ENCODE assay signal across 25 cellular contexts in genomic region chr10:119679480-119679829, GRCh38. TPM values are rescaled to one million over a fixed set of nuclear protein-coding genes. Genes with fewer than 3 reads are reported as not detected.
DNase-seq lines count a peak whose midpoint lies in the region; ATAC-seq and TF ChIP-seq lines count a peak whose summit lies in the region.
"Had no signal": no experiment of that assay in that cellular context is flagged by ENCODE, and none has a peak within 500 bp of the region (broad histone marks: within the 10 kb centered on the region; RNA-seq: fewer than 3 reads in every experiment).

No MANE protein-coding gene starts in this region.

- peaks cover 7% of the 10 kb centered on the region for H3K36me3 Mint-ChIP-seq in chondrocyte (ENCODE audit: low read depth)
- peaks cover 7 to 12% of the 10 kb centered on the region in 2 donors for H3K36me3 Mint-ChIP-seq in stimulated activated naive B cell treated with anti-CD40 and anti-IgM and Interleukin-4, amounts not matched to agents 10 μg/mL and 1 μg/mL and 100 μg/mL, for 72 hours
- H3K36me3 Mint-ChIP-seq: natural killer cell treated with Interleukin-12 subunit alpha and Interleukin-12 subunit beta and Interleukin-15 and Interleukin-18, amount 100 ng/mL, for 72 hours had no signal

- H3K27me3 Mint-ChIP-seq in chondrocyte (ENCODE audit: low read depth), result no peaks in the 10 kb centered on the region
- peaks cover 14 to 26% of the 10 kb centered on the region in 2 donors for H3K27me3 Mint-ChIP-seq in stimulated activated naive B cell treated with anti-CD40 and anti-IgM and Interleukin-4, amounts not matched to agents 10 μg/mL and 1 μg/mL and 100 μg/mL, for 72 hours

- H2AFZ ChIP-seq in osteoblast (ENCODE audit: low read length), result no peak overlapping the region

- H3K27me3 ChIP-seq in heart right ventricle (no peaks in the 10 kb centered on the region), osteoblast (ENCODE audit: insufficient read depth, low read length) (no peaks in the 10 kb centered on the region), uterus (no peaks in the 10 kb centered on the region)
- H3K27me3 ChIP-seq: BE2C, pancreas, transverse colon had no signal

- ATAC-seq in heart right ventricle (no peak), Right ventricle myocardium superior (ENCODE audit: poor library complexity) (no peak)
- ATAC-seq in stimulated activated naive B cell treated with anti-CD40 and anti-IgM and Interleukin-4, amounts not matched to agents 10 μg/mL and 1 μg/mL and 100 μg/mL, for 72 hours (replicated peaks), result no peak
- ATAC-seq: activated CD8-positive, alpha-beta memory T cell treated with anti-CD3 and anti-CD28 coated beads, Interleukin-2, amount 10 ng/mL, durations not matched to agents 7 days and 5 days; natural killer cell treated with Interleukin-12 subunit alpha and Interleukin-12 subunit beta and Interleukin-15 and Interleukin-18, amount 100 ng/mL, for 72 hours had no signal

- H3K27ac Mint-ChIP-seq in chondrocyte (ENCODE audit: unreplicated experiment), result peak overlapping the region; percentile 92
- no peak overlapping the region for H3K27ac Mint-ChIP-seq in stimulated activated naive B cell treated with anti-CD40 and anti-IgM and Interleukin-4, amounts not matched to agents 10 μg/mL and 1 μg/mL and 100 μg/mL, for 72 hours
- H3K27ac Mint-ChIP-seq: activated CD4-positive, alpha-beta T cell treated with anti-CD3 and anti-CD28 coated beads, Interleukin-2, amount 10 ng/mL, durations not matched to agents 24 days and 14 days; activated CD8-positive, alpha-beta memory T cell treated with anti-CD3 and anti-CD28 coated beads, Interleukin-2, amount 10 ng/mL, durations not matched to agents 7 days and 5 days; natural killer cell treated with Interleukin-12 subunit alpha and Interleukin-12 subunit beta and Interleukin-15 and Interleukin-18, amount 100 ng/mL, for 72 hours had no signal

- WGBS in heart right ventricle, 2 donors, result 80 to 84% methylated on average over 7 of the region's 7 CpGs

- H3K27ac ChIP-seq in heart right ventricle (peak overlapping the region in 6 of 10 donors; percentile 71 to 86 (median 81)), osteoblast (ENCODE audit: low read depth, low read length) (peak overlapping the region; percentile 68), uterus (peak overlapping the region; percentile 59 to 68)
- H3K27ac ChIP-seq: pancreas had no signal

- H3K4me1 Mint-ChIP-seq in chondrocyte (ENCODE audit: low read depth), result peaks cover 57% of the 10 kb centered on the region
- H3K4me1 Mint-ChIP-seq in stimulated activated naive B cell treated with anti-CD40 and anti-IgM and Interleukin-4, amounts not matched to agents 10 μg/mL and 1 μg/mL and 100 μg/mL, for 72 hours, result peaks cover 4 to 5% of the 10 kb centered on the region in 2 donors

- H3K4me1 ChIP-seq in heart right ventricle, result peaks cover 0 to 48% (median 32%) of the 10 kb centered on the region in 9 donors
- peaks cover 46% of the 10 kb centered on the region for H3K4me1 ChIP-seq in osteoblast (ENCODE audit: insufficient read depth, low read length)
- no peaks in the 10 kb centered on the region for H3K4me1 ChIP-seq in uterus
- H3K4me1 ChIP-seq: BE2C, pancreas had no signal

- no peak overlapping the region for H3K4me2 ChIP-seq in osteoblast (ENCODE audit: insufficient read depth, low read length)

- H4K20me1 ChIP-seq in osteoblast (ENCODE audit: insufficient read depth, low read length), result peaks cover 16% of the 10 kb centered on the region

- no peaks in the 10 kb centered on the region for H3K9me3 Mint-ChIP-seq in chondrocyte (ENCODE audit: low read depth)
- no peaks in the 10 kb centered on the region for H3K9me3 Mint-ChIP-seq in stimulated activated naive B cell treated with anti-CD40 and anti-IgM and Interleukin-4, amounts not matched to agents 10 μg/mL and 1 μg/mL and 100 μg/mL, for 72 hours
- H3K9me3 Mint-ChIP-seq: activated CD4-positive, alpha-beta T cell treated with anti-CD3 and anti-CD28 coated beads, Interleukin-2, amount 10 ng/mL, durations not matched to agents 24 days and 14 days; natural killer cell treated with Interleukin-12 subunit alpha and Interleukin-12 subunit beta and Interleukin-15 and Interleukin-18, amount 100 ng/mL, for 72 hours had no signal

- TF ChIP-seq POLR2A in uterus (IDR thresholded peaks at IDR 0.05), result no peak

- H3K36me3 ChIP-seq in heart right ventricle (peaks cover 0 to 39% (median 20%) of the 10 kb centered on the region in 9 donors), osteoblast (ENCODE audit: insufficient read depth, low read length) (peaks cover 28% of the 10 kb centered on the region), uterus (no peaks in the 10 kb centered on the region)

- no peak for TF ChIP-seq CTCF in heart right ventricle (IDR thresholded peaks at IDR 0.05)
- TF ChIP-seq CTCF in chondrocyte (IDR thresholded peaks at IDR 0.05), result no peak
- no peak for TF ChIP-seq CTCF in osteoblast (IDR thresholded peaks at IDR 0.05; ENCODE audit: extremely low read depth, low read depth, low read length)
- no peak for TF ChIP-seq CTCF in uterus (IDR thresholded peaks at IDR 0.05)

- no peak for DNase-seq in heart right ventricle
- no peak for DNase-seq in Right ventricle myocardium superior
- no peak for DNase-seq in chondrocyte (ENCODE audit: low spot score)
- no peak for DNase-seq in osteoblast (ENCODE audit: insufficient read length, low spot score, missing footprints)
- DNase-seq in uterus, result no peak
- DNase-seq in stimulated activated naive B cell treated with anti-CD40 and anti-IgM and Interleukin-4, amounts not matched to agents 10 μg/mL and 1 μg/mL and 100 μg/mL, for 72 hours, result no peak
- no peak for DNase-seq in NCI-H510A (lab: John Stamatoyannopoulos, UW)
- no peak for DNase-seq in stimulated activated CD4-positive, alpha-beta T cell treated with anti-CD3 and anti-CD28 coated beads, Interleukin-2, amount 100 ng/mL, for 48 hours
- DNase-seq: activated CD4-positive, alpha-beta T cell treated with anti-CD3 and anti-CD28 coated beads, Interleukin-2, amount 10 ng/mL, durations not matched to agents 24 days and 14 days; activated CD8-positive, alpha-beta memory T cell treated with anti-CD3 and anti-CD28 coated beads, Interleukin-2, amount 10 ng/mL, durations not matched to agents 7 days and 5 days; activated naive CD4-positive, alpha-beta T cell treated with anti-CD3 and anti-CD28 coated beads, Interleukin-2, amount 50 U/mL, for 16 hours; BE2C; DMS79 treated with DMSO at 0.1 percent for 48 hours; erythroblast; mesendoderm; NCI-H1092; NCI-H1930; NCI-H345; pancreas; stimulated activated CD4-positive, alpha-beta T cell treated with anti-CD3 and anti-CD28 coated beads, Interleukin-1b, Interleukin-23, amount 100 ng/mL, for 48 hours; stimulated activated naive CD4-positive, alpha-beta T cell; T-helper 2 cell; transverse colon had no signal

- H3K4me3 ChIP-seq in heart right ventricle (no peak overlapping the region), osteoblast (ENCODE audit: insufficient read depth, low read length) (no peak overlapping the region), uterus (no peak overlapping the region)
- H3K4me3 ChIP-seq: pancreas, transverse colon had no signal

- H3K79me2 ChIP-seq in osteoblast (ENCODE audit: insufficient read depth, low read length), result peaks cover 8% of the 10 kb centered on the region

- H3K9me3 ChIP-seq in heart right ventricle (no peaks in the 10 kb centered on the region), osteoblast (ENCODE audit: low read depth, low read length) (no peaks in the 10 kb centered on the region), uterus (no peaks in the 10 kb centered on the region)
- H3K9me3 ChIP-seq: BE2C, pancreas, transverse colon had no signal

- no peak overlapping the region for H3K4me3 Mint-ChIP-seq in chondrocyte (ENCODE audit: unreplicated experiment)
- no peak overlapping the region for H3K4me3 Mint-ChIP-seq in stimulated activated naive B cell treated with anti-CD40 and anti-IgM and Interleukin-4, amounts not matched to agents 10 μg/mL and 1 μg/mL and 100 μg/mL, for 72 hours
- H3K4me3 Mint-ChIP-seq: activated CD4-positive, alpha-beta T cell treated with anti-CD3 and anti-CD28 coated beads, Interleukin-2, amount 10 ng/mL, durations not matched to agents 24 days and 14 days; activated CD8-positive, alpha-beta memory T cell treated with anti-CD3 and anti-CD28 coated beads, Interleukin-2, amount 10 ng/mL, durations not matched to agents 7 days and 5 days; activated T-helper 1 cell treated with anti-CD3 and anti-CD28 coated beads, Interleukin-12 subunit alpha, Interleukin-12 subunit beta, Interleukin-2, Interleukin-4 antibody, amounts not matched to agents 30 ng/mL and 10 ng/mL and 1 ng/mL, durations not matched to agents 14 hours and 24 hours and 36 hours; natural killer cell treated with Interleukin-12 subunit alpha and Interleukin-12 subunit beta and Interleukin-15 and Interleukin-18, amount 100 ng/mL, for 72 hours had no signal

- intact Hi-C loops in heart right ventricle (cut with DNase I), result no loop called here
- intact Hi-C loops in Right ventricle myocardium superior (cut with DNase I), result no loop called here
- intact Hi-C loops in uterus (cut with DNase I; ENCODE audit: low total_unique reads), result no loop called here

RNA-seq across cellular contexts. Expression of gene BAG3, which starts 28.3 kb away (rescaled TPM):
- 100 to 1,000 TPM; 115 to 191 (median 145) TPM for total RNA-seq in heart right ventricle
- polyA plus RNA-seq in heart right ventricle, result 100 to 1,000 TPM in 1 of 2 donors, 10 to 100 TPM in 1; 42.5 to 193 TPM
- total RNA-seq in Right ventricle myocardium superior, result 153 TPM
- total RNA-seq in chondrocyte, result 54.0 to 63.6 TPM (median 62.0 TPM) in 3 replicates
- total RNA-seq in osteoblast, result 12.7 TPM in 2 replicates
- 10 to 100 TPM in 3 of 4 donors, 1 to 10 TPM in 1; 6.6 to 44.1 (median 22.4) TPM for total RNA-seq in uterus

RNA-seq across cellular contexts. Expression of gene INPP5F, which starts 46.4 kb away (rescaled TPM):
- total RNA-seq in heart right ventricle, result 10 to 100 TPM in 2 of 10 donors, 1 to 10 TPM in 8; 4.2 to 13.3 (median 7.5) TPM
- 1 to 10 TPM; 4.0 to 4.5 TPM for polyA plus RNA-seq in heart right ventricle
- total RNA-seq in Right ventricle myocardium superior, result 4.5 TPM
- total RNA-seq in chondrocyte, result 55.7 to 83.1 TPM (median 56.4 TPM) in 3 replicates
- 10.9 and 11.2 TPM in 2 replicates for total RNA-seq in osteoblast
- total RNA-seq in uterus, result 10 to 100 TPM; 14.3 to 67.3 (median 27.8) TPM
